1 cellular context compared by ENCODE assay signal in genomic region chr6:2744206-2744771, GRCh38.
TF ChIP-seq lines count a peak whose summit lies in the region.

No MANE protein-coding gene starts in this region.

TF ChIP-seq in HepG2, 621 proteins besides CTCF, POLR2A, EP300 and RAD21 (continues in another document):
- TF ChIP-seq MLXIP (CRISPR knock-in tag; IDR thresholded peaks at IDR 0.05; ENCODE audit: borderline replicate concordance): no peak
- no peak for TF ChIP-seq REPIN1 (CRISPR knock-in tag; IDR thresholded peaks at IDR 0.05; ENCODE audit: borderline replicate concordance, low read depth)
- TF ChIP-seq JDP2 (CRISPR knock-in tag; IDR thresholded peaks at IDR 0.05; ENCODE audit: borderline replicate concordance): no peak
- no peak for TF ChIP-seq ZFP36L2 (CRISPR knock-in tag; IDR thresholded peaks at IDR 0.05)
- no peak for TF ChIP-seq SOX13 (IDR thresholded peaks at IDR 0.05)
- peak in 1 of 2 experiments; percentile 34; a peak in 1 of 4 replicates for TF ChIP-seq SOX13 (CRISPR knock-in tag; conservative IDR thresholded peaks at IDR 0.05 in 1 of 2, IDR thresholded peaks at IDR 0.05 in 1 of 2)
- TF ChIP-seq SOX5 (CRISPR knock-in tag; IDR thresholded peaks at IDR 0.05; ENCODE audit: borderline replicate concordance): no peak
- TF ChIP-seq ZNF775 (CRISPR knock-in tag; IDR thresholded peaks at IDR 0.05; ENCODE audit: borderline replicate concordance): no peak
- TF ChIP-seq TBX3 (IDR thresholded peaks at IDR 0.05; ENCODE audit: borderline replicate concordance): peak; percentile 45; the same call in 1 of the 2 replicates
- TF ChIP-seq HINFP (CRISPR knock-in tag; IDR thresholded peaks at IDR 0.05; ENCODE audit: low read depth): no peak
- TF ChIP-seq HDAC6 (IDR thresholded peaks at IDR 0.05; ENCODE audit: low read depth, low read length): no peak
- TF ChIP-seq XRCC5 (optimal IDR thresholded peaks at IDR 0.05; ENCODE audit: low read length): peak; percentile 34
- no peak for TF ChIP-seq CEBPG (CRISPR knock-in tag; IDR thresholded peaks at IDR 0.05)
- TF ChIP-seq, protein P1, sequence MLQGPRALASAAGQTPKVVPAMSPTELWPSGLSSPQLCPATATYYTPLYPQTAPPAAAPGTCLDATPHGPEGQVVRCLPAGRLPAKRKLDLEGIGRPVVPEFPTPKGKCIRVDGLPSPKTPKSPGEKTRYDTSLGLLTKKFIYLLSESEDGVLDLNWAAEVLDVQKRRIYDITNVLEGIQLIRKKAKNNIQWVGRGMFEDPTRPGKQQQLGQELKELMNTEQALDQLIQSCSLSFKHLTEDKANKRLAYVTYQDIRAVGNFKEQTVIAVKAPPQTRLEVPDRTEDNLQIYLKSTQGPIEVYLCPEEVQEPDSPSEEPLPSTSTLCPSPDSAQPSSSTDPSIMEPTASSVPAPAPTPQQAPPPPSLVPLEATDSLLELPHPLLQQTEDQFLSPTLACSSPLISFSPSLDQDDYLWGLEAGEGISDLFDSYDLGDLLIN (CRISPR knock-in tag; IDR thresholded peaks at IDR 0.05; ENCODE audit: borderline replicate concordance): no peak
- TF ChIP-seq SAP130 (CRISPR knock-in tag; IDR thresholded peaks at IDR 0.05; ENCODE audit: low read depth): peak; percentile 26; the same call in 1 of the 2 replicates
- TF ChIP-seq ELF1 (CRISPR knock-in tag; IDR thresholded peaks at IDR 0.05): no peak
- TF ChIP-seq ZIK1 (CRISPR knock-in tag; IDR thresholded peaks at IDR 0.05; ENCODE audit: borderline replicate concordance, low read depth): no peak
- no peak for TF ChIP-seq RBM22 (optimal IDR thresholded peaks at IDR 0.05; ENCODE audit: low read length)
- TF ChIP-seq FUBP1 (CRISPR knock-in tag; IDR thresholded peaks at IDR 0.05; ENCODE audit: borderline replicate concordance): no peak
- no peak for TF ChIP-seq GATAD1 (CRISPR knock-in tag; IDR thresholded peaks at IDR 0.05)
- no peak for TF ChIP-seq DPF2 (CRISPR knock-in tag; IDR thresholded peaks at IDR 0.05; ENCODE audit: borderline replicate concordance, low read depth)
- peak; percentile 42; the same call in 1 of the 2 replicates for TF ChIP-seq ZNF12 (CRISPR knock-in tag; IDR thresholded peaks at IDR 0.05)
- TF ChIP-seq, protein P2, sequence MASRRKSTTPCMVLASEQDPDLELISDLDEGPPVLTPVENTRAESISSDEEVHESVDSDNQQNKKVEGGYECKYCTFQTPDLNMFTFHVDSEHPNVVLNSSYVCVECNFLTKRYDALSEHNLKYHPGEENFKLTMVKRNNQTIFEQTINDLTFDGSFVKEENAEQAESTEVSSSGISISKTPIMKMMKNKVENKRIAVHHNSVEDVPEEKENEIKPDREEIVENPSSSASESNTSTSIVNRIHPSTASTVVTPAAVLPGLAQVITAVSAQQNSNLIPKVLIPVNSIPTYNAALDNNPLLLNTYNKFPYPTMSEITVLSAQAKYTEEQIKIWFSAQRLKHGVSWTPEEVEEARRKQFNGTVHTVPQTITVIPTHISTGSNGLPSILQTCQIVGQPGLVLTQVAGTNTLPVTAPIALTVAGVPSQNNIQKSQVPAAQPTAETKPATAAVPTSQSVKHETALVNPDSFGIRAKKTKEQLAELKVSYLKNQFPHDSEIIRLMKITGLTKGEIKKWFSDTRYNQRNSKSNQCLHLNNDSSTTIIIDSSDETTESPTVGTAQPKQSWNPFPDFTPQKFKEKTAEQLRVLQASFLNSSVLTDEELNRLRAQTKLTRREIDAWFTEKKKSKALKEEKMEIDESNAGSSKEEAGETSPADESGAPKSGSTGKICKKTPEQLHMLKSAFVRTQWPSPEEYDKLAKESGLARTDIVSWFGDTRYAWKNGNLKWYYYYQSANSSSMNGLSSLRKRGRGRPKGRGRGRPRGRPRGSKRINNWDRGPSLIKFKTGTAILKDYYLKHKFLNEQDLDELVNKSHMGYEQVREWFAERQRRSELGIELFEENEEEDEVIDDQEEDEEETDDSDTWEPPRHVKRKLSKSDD (CRISPR knock-in tag; IDR thresholded peaks at IDR 0.05; ENCODE audit: low read depth): peak; percentile 28; the same call in 1 of the 2 replicates
- no peak for TF ChIP-seq FOXK1 (CRISPR knock-in tag; IDR thresholded peaks at IDR 0.05; ENCODE audit: borderline replicate concordance, low read depth)
- 0 out of 2 replicates have a peak, but pooled peaks have one; percentile 44 for TF ChIP-seq GLI4 (CRISPR knock-in tag; IDR thresholded peaks at IDR 0.05; ENCODE audit: borderline replicate concordance)
- TF ChIP-seq HNF1B (CRISPR knock-in tag; IDR thresholded peaks at IDR 0.05): peak; percentile 43; the same call in 1 of the 2 replicates
- no peak for TF ChIP-seq SOX6 (IDR thresholded peaks at IDR 0.05)
- TF ChIP-seq SOX6 (CRISPR knock-in tag; IDR thresholded peaks at IDR 0.05): peak; percentile 25; the same call in 1 of the 2 replicates
- TF ChIP-seq ZNF292 (CRISPR knock-in tag; IDR thresholded peaks at IDR 0.05; ENCODE audit: borderline replicate concordance, low read depth): 0 out of 2 replicates have a peak, but pooled peaks have one; percentile 72
- TF ChIP-seq, protein P3, sequence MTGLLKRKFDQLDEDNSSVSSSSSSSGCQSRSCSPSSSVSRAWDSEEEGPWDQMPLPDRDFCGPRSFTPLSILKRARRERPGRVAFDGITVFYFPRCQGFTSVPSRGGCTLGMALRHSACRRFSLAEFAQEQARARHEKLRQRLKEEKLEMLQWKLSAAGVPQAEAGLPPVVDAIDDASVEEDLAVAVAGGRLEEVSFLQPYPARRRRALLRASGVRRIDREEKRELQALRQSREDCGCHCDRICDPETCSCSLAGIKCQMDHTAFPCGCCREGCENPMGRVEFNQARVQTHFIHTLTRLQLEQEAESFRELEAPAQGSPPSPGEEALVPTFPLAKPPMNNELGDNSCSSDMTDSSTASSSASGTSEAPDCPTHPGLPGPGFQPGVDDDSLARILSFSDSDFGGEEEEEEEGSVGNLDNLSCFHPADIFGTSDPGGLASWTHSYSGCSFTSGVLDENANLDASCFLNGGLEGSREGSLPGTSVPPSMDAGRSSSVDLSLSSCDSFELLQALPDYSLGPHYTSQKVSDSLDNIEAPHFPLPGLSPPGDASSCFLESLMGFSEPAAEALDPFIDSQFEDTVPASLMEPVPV (CRISPR knock-in tag; IDR thresholded peaks at IDR 0.05): no peak
- TF ChIP-seq, protein P4, sequence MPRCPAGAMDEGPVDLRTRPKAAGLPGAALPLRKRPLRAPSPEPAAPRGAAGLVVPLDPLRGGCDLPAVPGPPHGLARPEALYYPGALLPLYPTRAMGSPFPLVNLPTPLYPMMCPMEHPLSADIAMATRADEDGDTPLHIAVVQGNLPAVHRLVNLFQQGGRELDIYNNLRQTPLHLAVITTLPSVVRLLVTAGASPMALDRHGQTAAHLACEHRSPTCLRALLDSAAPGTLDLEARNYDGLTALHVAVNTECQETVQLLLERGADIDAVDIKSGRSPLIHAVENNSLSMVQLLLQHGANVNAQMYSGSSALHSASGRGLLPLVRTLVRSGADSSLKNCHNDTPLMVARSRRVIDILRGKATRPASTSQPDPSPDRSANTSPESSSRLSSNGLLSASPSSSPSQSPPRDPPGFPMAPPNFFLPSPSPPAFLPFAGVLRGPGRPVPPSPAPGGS (CRISPR knock-in tag; IDR thresholded peaks at IDR 0.05): no peak
- no peak for TF ChIP-seq ZMAT5 (CRISPR knock-in tag; IDR thresholded peaks at IDR 0.05; ENCODE audit: borderline replicate concordance, low read depth)
- TF ChIP-seq ASH2L (IDR thresholded peaks at IDR 0.05; ENCODE audit: insufficient read length, low read depth, low read length): peak; percentile 41
- TF ChIP-seq REXO4 (CRISPR knock-in tag; IDR thresholded peaks at IDR 0.05; ENCODE audit: borderline replicate concordance): no peak
- TF ChIP-seq TARDBP (CRISPR knock-in tag; IDR thresholded peaks at IDR 0.05): peak; percentile 11; the same call in 1 of the 2 replicates
- TF ChIP-seq, protein P5, sequence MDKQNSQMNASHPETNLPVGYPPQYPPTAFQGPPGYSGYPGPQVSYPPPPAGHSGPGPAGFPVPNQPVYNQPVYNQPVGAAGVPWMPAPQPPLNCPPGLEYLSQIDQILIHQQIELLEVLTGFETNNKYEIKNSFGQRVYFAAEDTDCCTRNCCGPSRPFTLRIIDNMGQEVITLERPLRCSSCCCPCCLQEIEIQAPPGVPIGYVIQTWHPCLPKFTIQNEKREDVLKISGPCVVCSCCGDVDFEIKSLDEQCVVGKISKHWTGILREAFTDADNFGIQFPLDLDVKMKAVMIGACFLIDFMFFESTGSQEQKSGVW (CRISPR knock-in tag; IDR thresholded peaks at IDR 0.05; ENCODE audit: borderline replicate concordance): no peak
- no peak for TF ChIP-seq REL (CRISPR knock-in tag; conservative IDR thresholded peaks at IDR 0.05)
- TF ChIP-seq GABPA (IDR thresholded peaks at IDR 0.05; ENCODE audit: low read depth, low read length): no peak
- TF ChIP-seq GABPA (CRISPR knock-in tag; IDR thresholded peaks at IDR 0.05; ENCODE audit: low read depth): no peak
- 0 out of 2 replicates have a peak, but pooled peaks have one; percentile 38 for TF ChIP-seq HDAC1 (CRISPR knock-in tag; IDR thresholded peaks at IDR 0.05)
